ENCODE assay signal across 8 cellular contexts in the genomic region with DNA sequence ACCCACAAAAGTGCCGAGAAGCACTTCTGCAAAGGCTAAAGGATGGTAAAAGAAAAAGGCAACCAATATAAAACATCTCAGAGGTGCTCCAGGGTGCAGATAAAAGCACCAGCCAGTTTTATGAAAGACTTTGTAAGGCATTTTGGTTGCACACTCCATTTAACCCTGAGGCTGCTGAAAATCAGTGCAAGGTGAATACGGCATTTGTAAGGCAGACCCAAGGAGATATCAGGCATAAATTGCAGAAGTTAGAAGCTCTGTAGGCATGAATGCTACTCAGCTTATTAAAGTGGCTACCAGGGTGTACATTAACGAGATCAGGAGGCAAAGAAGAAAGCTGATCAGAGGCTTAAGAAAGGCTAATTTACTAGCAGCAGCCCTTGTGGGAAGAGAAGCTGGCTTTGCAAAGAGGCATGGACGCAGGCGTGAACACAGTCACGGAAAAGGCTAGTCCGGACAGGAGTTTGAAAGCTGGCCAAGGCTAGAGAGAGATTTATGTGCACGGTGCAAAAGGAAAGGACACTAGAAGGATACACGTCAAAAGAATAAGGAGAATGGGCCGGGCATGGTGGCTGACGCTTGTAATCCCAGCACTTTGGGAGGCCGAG.
DNase-seq lines count a peak whose midpoint lies in the region; ATAC-seq, FAIRE-seq and TF ChIP-seq lines count a peak whose summit lies in the region.

No MANE protein-coding gene starts in this region.

- no peak overlapping the region for H3K27ac ChIP-seq in mesendoderm (ENCODE audit: low read depth, low read length)
- H3K27ac ChIP-seq in vagina = peak overlapping the region; percentile 74

- no peak overlapping the region for H2AK5ac ChIP-seq in mesendoderm (ENCODE audit: low read length)

- peak overlapping the region; percentile 91 for H3K4me3 Mint-ChIP-seq in activated naive CD4-positive, alpha-beta T cell treated with anti-CD3 and anti-CD28 coated beads, Interleukin-2, amount 50 U/mL, for 24 hours

- H3K79me1 ChIP-seq in mesendoderm (ENCODE audit: low read length) = no peaks in the 10 kb centered on the region

- no CpG with 5 or more reads among the region's 12 CpGs for WGBS in mesendoderm (ENCODE audit: extremely low coverage, insufficient coverage, low lambda C conversion rate)

- no peak overlapping the region for H2BK15ac ChIP-seq in mesendoderm (replicated peaks; ENCODE audit: low read depth)

- H2BK5ac ChIP-seq in mesendoderm (ENCODE audit: low read length) = no peak overlapping the region

- peaks cover 3% of the 10 kb centered on the region for H3K36me3 Mint-ChIP-seq in activated naive CD4-positive, alpha-beta T cell treated with anti-CD3 and anti-CD28 coated beads, Interleukin-2, amount 50 U/mL, for 24 hours

- peak overlapping the region; percentile 38 for H3K9ac ChIP-seq in mesendoderm (ENCODE audit: low read length)

- H4K8ac ChIP-seq in mesendoderm (ENCODE audit: low read depth, low read length) = no peak overlapping the region

- peak overlapping the region; percentile 34 for H3K56ac ChIP-seq in mesendoderm (ENCODE audit: low read length)

- no peak overlapping the region for H2BK120ac ChIP-seq in mesendoderm (ENCODE audit: low read depth, low read length)

- no peak for ATAC-seq in GM18867 (IDR thresholded peaks at IDR 0.05; ENCODE audit: unreplicated experiment)

- no peaks in the 10 kb centered on the region for H3K27me3 Mint-ChIP-seq in activated naive CD4-positive, alpha-beta T cell treated with anti-CD3 and anti-CD28 coated beads, Interleukin-2, amount 50 U/mL, for 24 hours

- no peaks in the 10 kb centered on the region for H3K79me2 ChIP-seq in mesendoderm (ENCODE audit: control insufficient read depth, insufficient read depth, low read length)

- H3K27ac Mint-ChIP-seq in activated naive CD4-positive, alpha-beta T cell treated with anti-CD3 and anti-CD28 coated beads, Interleukin-2, amount 50 U/mL, for 24 hours = peak overlapping the region; percentile 52

- no peak for TF ChIP-seq CTCF in bronchial epithelial cell (IDR thresholded peaks at IDR 0.05; ENCODE audit: insufficient read depth, low read length, severe bottlenecking)
- no peak for TF ChIP-seq CTCF in vagina (IDR thresholded peaks at IDR 0.05)

- no peak overlapping the region for H3K4me2 ChIP-seq in mesendoderm (ENCODE audit: low read length)

- no peak overlapping the region for H3K18ac ChIP-seq in mesendoderm (ENCODE audit: low read length)

- H3K27me3 ChIP-seq in bronchial epithelial cell (ENCODE audit: control insufficient read depth, insufficient read depth, low read length) = no peaks in the 10 kb centered on the region
- H3K27me3 ChIP-seq in mesendoderm (ENCODE audit: insufficient read depth, low read length, poor library complexity) = no peaks in the 10 kb centered on the region
- no peaks in the 10 kb centered on the region for H3K27me3 ChIP-seq in vagina
- no peaks in the 10 kb centered on the region for H3K27me3 ChIP-seq in HAP-1 (ENCODE audit: low read depth)

- H3K9me3 ChIP-seq in vagina (no peaks in the 10 kb centered on the region), HAP-1 (no peaks in the 10 kb centered on the region; the same call in 1 of the 2 replicates)

- H3K36me3 ChIP-seq in bronchial epithelial cell (ENCODE audit: control insufficient read depth, insufficient read depth, low read length) (no peaks in the 10 kb centered on the region), mesendoderm (ENCODE audit: control insufficient read depth, insufficient read depth, low read length) (no peaks in the 10 kb centered on the region), vagina (no peaks in the 10 kb centered on the region), HAP-1 (replicated peaks) (no peaks in the 10 kb centered on the region)

- H3K4me1 ChIP-seq in mesendoderm (ENCODE audit: control insufficient read depth, low read depth, low read length) (peaks cover 2% of the 10 kb centered on the region), vagina (peaks cover 25% of the 10 kb centered on the region), HAP-1 (no peaks in the 10 kb centered on the region)

- H3K23ac ChIP-seq in mesendoderm (ENCODE audit: low read length) = no peak overlapping the region

- intact Hi-C loops in vagina (cut with DNase I) = no loop called here

- DNase-seq in activated naive CD4-positive, alpha-beta T cell (lab: John Stamatoyannopoulos, UW) = no peak
- peak; percentile 71 for DNase-seq in bronchial epithelial cell (ENCODE audit: low read depth)
- no peak for DNase-seq in mesendoderm
- DNase-seq in vagina (ENCODE audit: extremely low spot score in 2 of 2) = no peak
- no peak for DNase-seq in activated CD4-positive, CD25-positive, alpha-beta regulatory T cell (lab: John Stamatoyannopoulos, UW)
- no peak for DNase-seq in HAP-1 (ENCODE audit: low spot score in 2 of 2)

- peak; percentile 85 for FAIRE-seq in bronchial epithelial cell (lab: Jason Lieb, UNC)

- no peak for TF ChIP-seq POLR2A in vagina (IDR thresholded peaks at IDR 0.05)

- H3K4ac ChIP-seq in mesendoderm (ENCODE audit: low read depth, low read length) = no peak overlapping the region

- no peak overlapping the region for H4K5ac ChIP-seq in mesendoderm (ENCODE audit: low read length)

- H3K4me1 Mint-ChIP-seq in activated naive CD4-positive, alpha-beta T cell treated with anti-CD3 and anti-CD28 coated beads, Interleukin-2, amount 50 U/mL, for 24 hours = peaks cover 29% of the 10 kb centered on the region

- in situ Hi-C loops in HAP-1 (cut with MboI; ENCODE audit: low sequenced_read_pairs) = no loop called here

- H3K9me3 Mint-ChIP-seq in activated naive CD4-positive, alpha-beta T cell treated with anti-CD3 and anti-CD28 coated beads, Interleukin-2, amount 50 U/mL, for 24 hours = peaks cover 4% of the 10 kb centered on the region

- peak overlapping the region; percentile 20 for H3K4me3 ChIP-seq in bronchial epithelial cell (ENCODE audit: low read depth, low read length)
- H3K4me3 ChIP-seq in mesendoderm (ENCODE audit: low read length) = no peak overlapping the region
- peak overlapping the region; percentile 45 to 47 for H3K4me3 ChIP-seq in vagina
- no peak overlapping the region for H3K4me3 ChIP-seq in HAP-1

Comparison
In these comparisons a context has a peak if more than half of its experiments do, and no peak if none do; other contexts are left out.
1. H3K4me3 ChIP-seq: peak in bronchial epithelial cell (single experiment) and vagina (2 of 2); none in mesendoderm (single experiment) and HAP-1 (single experiment).